Comparison of ENCODE assay signal across 7 cellular contexts in genomic region chr18:77018650-77019049, GRCh38.
DNase-seq lines count a peak whose midpoint lies in the region; ATAC-seq and TF ChIP-seq lines count a peak whose summit lies in the region.
"Not testable (repeated sequence)": the region's sequence is repeated elsewhere in the genome, so short reads cannot be mapped to it uniquely, and the experiment has no call there.

No MANE protein-coding gene starts in this region.

- intact Hi-C loops in Calu3 (cut with micrococcal nuclease; ENCODE audit: unreplicated experiment), result not testable (repeated sequence)

- not testable (repeated sequence) for H3K9me3 Mint-ChIP-seq in Calu3 (ENCODE audit: low read depth, unreplicated experiment); activated T-cell treated with anti-CD3 and anti-CD28 coated beads, Interleukin-2, amount 50 U/mL, for 72 hours; central memory CD8-positive, alpha-beta T cell; natural killer cell treated with Interleukin-12 subunit alpha and Interleukin-12 subunit beta and Interleukin-15 and Interleukin-18, amount 100 ng/mL, for 72 hours
- H3K9me3 Mint-ChIP-seq in glutamatergic neuron (ENCODE audit: unreplicated experiment), result peaks cover 36% of the 10 kb centered on the region

- H3K36me3 Mint-ChIP-seq in Calu3 (ENCODE audit: insufficient read depth, unreplicated experiment), result peaks cover 63% of the 10 kb centered on the region
- H3K36me3 Mint-ChIP-seq in T-helper 17 cell (ENCODE audit: low read depth), result peaks cover 11% of the 10 kb centered on the region
- peaks cover 7 to 13% of the 10 kb centered on the region in 2 donors for H3K36me3 Mint-ChIP-seq in activated T-cell treated with anti-CD3 and anti-CD28 coated beads, Interleukin-2, amount 50 U/mL, for 72 hours (ENCODE audit: insufficient read depth in 2 of 2)
- peaks cover 51% of the 10 kb centered on the region for H3K36me3 Mint-ChIP-seq in central memory CD8-positive, alpha-beta T cell (ENCODE audit: insufficient read depth)
- H3K36me3 Mint-ChIP-seq in glutamatergic neuron (ENCODE audit: unreplicated experiment), result peaks cover 16% of the 10 kb centered on the region
- peaks cover 13% of the 10 kb centered on the region for H3K36me3 Mint-ChIP-seq in natural killer cell treated with Interleukin-12 subunit alpha and Interleukin-12 subunit beta and Interleukin-15 and Interleukin-18, amount 100 ng/mL, for 72 hours

- not testable (repeated sequence) for ATAC-seq in T-helper 17 cell; activated T-cell treated with anti-CD3 and anti-CD28 coated beads, Interleukin-2, amount 50 U/mL, for 72 hours (replicated peaks in 1 of 2); central memory CD8-positive, alpha-beta T cell (replicated peaks; ENCODE audit: extremely low read depth, poor library complexity, severe bottlenecking); natural killer cell treated with Interleukin-12 subunit alpha and Interleukin-12 subunit beta and Interleukin-15 and Interleukin-18, amount 100 ng/mL, for 72 hours

- CTCF ChIA-PET in Calu3 (lab: Charles Lee), result not testable (repeated sequence)

- not testable (repeated sequence) for H3K27me3 Mint-ChIP-seq in Calu3 (ENCODE audit: unreplicated experiment); T-helper 17 cell; activated T-cell treated with anti-CD3 and anti-CD28 coated beads, Interleukin-2, amount 50 U/mL, for 72 hours (ENCODE audit: low read depth); central memory CD8-positive, alpha-beta T cell; natural killer cell treated with Interleukin-12 subunit alpha and Interleukin-12 subunit beta and Interleukin-15 and Interleukin-18, amount 100 ng/mL, for 72 hours
- peaks cover 30% of the 10 kb centered on the region for H3K27me3 Mint-ChIP-seq in glutamatergic neuron (ENCODE audit: unreplicated experiment)

- not testable (repeated sequence) for DNase-seq in Calu3; T-helper 17 cell; activated T-cell treated with anti-CD3 and anti-CD28 coated beads, Interleukin-2, amount 50 U/mL, for 72 hours; central memory CD8-positive, alpha-beta T cell (ENCODE audit: low spot score in 2 of 2); glutamatergic neuron; natural killer cell treated with Interleukin-12 subunit alpha and Interleukin-12 subunit beta and Interleukin-15 and Interleukin-18, amount 100 ng/mL, for 72 hours (ENCODE audit: low spot score)

- peak overlapping the region; percentile 100 for H3K27ac ChIP-seq in temporal lobe (ENCODE audit: low read depth, low read length)

- not testable (repeated sequence) for TF ChIP-seq CTCF in Calu3 (IDR thresholded peaks at IDR 0.05; ENCODE audit: unreplicated experiment); glutamatergic neuron (IDR thresholded peaks at IDR 0.05; ENCODE audit: partially characterized antibody, unreplicated experiment)

- not testable (repeated sequence) for H3K4me1 Mint-ChIP-seq in Calu3 (ENCODE audit: low read depth, unreplicated experiment); activated T-cell treated with anti-CD3 and anti-CD28 coated beads, Interleukin-2, amount 50 U/mL, for 72 hours (ENCODE audit: low read depth)
- peaks cover 33% of the 10 kb centered on the region for H3K4me1 Mint-ChIP-seq in T-helper 17 cell
- H3K4me1 Mint-ChIP-seq in central memory CD8-positive, alpha-beta T cell, result peaks cover 62% of the 10 kb centered on the region
- H3K4me1 Mint-ChIP-seq in glutamatergic neuron (ENCODE audit: low read depth, unreplicated experiment), result peaks cover 61% of the 10 kb centered on the region
- peaks cover 61 to 73% of the 10 kb centered on the region in 2 donors for H3K4me1 Mint-ChIP-seq in natural killer cell treated with Interleukin-12 subunit alpha and Interleukin-12 subunit beta and Interleukin-15 and Interleukin-18, amount 100 ng/mL, for 72 hours (ENCODE audit: low read depth in 2 of 2)

- not testable (repeated sequence) for H3K9me3 ChIP-seq in T-helper 17 cell (ENCODE audit: control insufficient read depth, low read length, poor library complexity, severe bottlenecking)

- not testable (repeated sequence) for H3K4me3 Mint-ChIP-seq in Calu3 (ENCODE audit: low read depth, unreplicated experiment); T-helper 17 cell; activated T-cell treated with anti-CD3 and anti-CD28 coated beads, Interleukin-2, amount 50 U/mL, for 72 hours; central memory CD8-positive, alpha-beta T cell; glutamatergic neuron (ENCODE audit: unreplicated experiment); natural killer cell treated with Interleukin-12 subunit alpha and Interleukin-12 subunit beta and Interleukin-15 and Interleukin-18, amount 100 ng/mL, for 72 hours

- H3K27ac Mint-ChIP-seq in Calu3 (ENCODE audit: unreplicated experiment) (peak overlapping the region; percentile 21), T-helper 17 cell (peak overlapping the region; percentile 66), glutamatergic neuron (ENCODE audit: unreplicated experiment) (peak overlapping the region; percentile 69)
- peak overlapping the region; percentile 10 for H3K27ac Mint-ChIP-seq in activated T-cell treated with anti-CD3 and anti-CD28 coated beads, Interleukin-2, amount 50 U/mL, for 72 hours
- H3K27ac Mint-ChIP-seq in central memory CD8-positive, alpha-beta T cell (ENCODE audit: low read depth), result peak overlapping the region; percentile 86
- H3K27ac Mint-ChIP-seq in natural killer cell treated with Interleukin-12 subunit alpha and Interleukin-12 subunit beta and Interleukin-15 and Interleukin-18, amount 100 ng/mL, for 72 hours, result peak overlapping the region; percentile 14 to 70

- BruUV-seq in Calu3 (replicated peaks; lab: Mats Ljungman, UMichigan), result not testable (repeated sequence)

Comparison
In these comparisons a context has a peak if more than half of its experiments do, and no peak if none do; other contexts are left out.
1. H3K27ac Mint-ChIP-seq: peak in every context shown above with its lines; median percentile 86 in central memory CD8-positive, alpha-beta T cell; 69 in glutamatergic neuron; 66 in T-helper 17 cell; 42 in natural killer cell treated with Interleukin-12 subunit alpha and Interleukin-12 subunit beta and Interleukin-15 and Interleukin-18, amount 100 ng/mL, for 72 hours; 21 in Calu3; 10 in activated T-cell treated with anti-CD3 and anti-CD28 coated beads, Interleukin-2, amount 50 U/mL, for 72 hours.